In the genomic region with DNA sequence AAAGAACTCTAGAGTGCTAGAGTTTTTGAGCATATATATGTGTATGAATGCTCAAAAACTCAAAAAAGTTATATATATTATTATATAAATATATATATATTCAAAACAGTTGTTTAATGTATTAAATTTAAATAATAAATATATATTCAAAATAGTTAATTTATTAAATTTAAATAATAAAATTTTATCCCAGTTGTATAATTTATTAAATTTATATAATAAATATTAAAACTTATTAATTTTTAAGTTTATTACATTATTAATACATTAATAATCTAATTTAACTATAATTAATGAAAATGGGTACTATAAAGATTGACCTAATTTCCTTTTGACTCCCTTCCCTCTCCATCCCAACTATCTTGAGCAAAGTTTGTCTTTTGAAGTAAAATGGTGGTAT, we compare ENCODE assay signal across 23 cellular contexts.
"Had no signal": no experiment of that assay in that cellular context is flagged by ENCODE, and none has a peak within 500 bp of the region (broad histone marks: within the 10 kb centered on the region; RNA-seq: fewer than 3 reads in every experiment).

No MANE protein-coding gene starts in this region.

- DNase-seq: dermis blood vessel endothelial cell; effector memory CD8-positive, alpha-beta T cell; gastrocnemius medialis; head of caudate nucleus; natural killer cell; occipital lobe; right lobe of liver; stimulated activated CD4-positive, alpha-beta T cell treated with anti-CD3 and anti-CD28 coated beads, Interleukin-2, amount 100 ng/mL, for 24 hours; stimulated activated CD4-positive, alpha-beta T cell treated with anti-CD3 and anti-CD28 coated beads, Interleukin-4, amount 100 ng/mL, for 24 hours had no signal

- H3K4me1 Mint-ChIP-seq: memory B cell; natural killer cell; stimulated activated memory B cell treated with anti-CD40 and anti-IgM and Interleukin-4, amounts not matched to agents 10 μg/mL and 1 μg/mL and 100 μg/mL, for 72 hours had no signal

- H3K36me3 ChIP-seq: gastrocnemius medialis, right lobe of liver, thoracic aorta, tibial nerve, upper lobe of left lung, vagina had no signal

- H3K27ac Mint-ChIP-seq: effector memory CD8-positive, alpha-beta T cell; memory B cell; natural killer cell; progenitor cell of endocrine pancreas; stimulated activated memory B cell treated with anti-CD40 and anti-IgM and Interleukin-4, amounts not matched to agents 10 μg/mL and 1 μg/mL and 100 μg/mL, for 72 hours; stimulated activated naive CD8-positive, alpha-beta T cell treated with anti-CD3 and anti-CD28 coated beads, Interleukin-15, Interleukin-2, amounts not matched to agents 100 ng/mL and 50 ng/mL, for 24 hours had no signal

- H3K9me3 Mint-ChIP-seq: effector memory CD8-positive, alpha-beta T cell; memory B cell; natural killer cell; stimulated activated memory B cell treated with anti-CD40 and anti-IgM and Interleukin-4, amounts not matched to agents 10 μg/mL and 1 μg/mL and 100 μg/mL, for 72 hours; stimulated activated naive CD8-positive, alpha-beta T cell treated with anti-CD3 and anti-CD28 coated beads, Interleukin-15, Interleukin-2, amounts not matched to agents 100 ng/mL and 50 ng/mL, for 24 hours had no signal

- H3K9ac ChIP-seq: parathyroid adenoma had no signal

- H3K36me3 Mint-ChIP-seq: memory B cell; natural killer cell; stimulated activated memory B cell treated with anti-CD40 and anti-IgM and Interleukin-4, amounts not matched to agents 10 μg/mL and 1 μg/mL and 100 μg/mL, for 72 hours had no signal

- H3K4me3 ChIP-seq: coronary artery, gastrocnemius medialis, lung, right lobe of liver, smooth muscle cell, thoracic aorta, tibial nerve, upper lobe of left lung, vagina had no signal

- H3K4me3 Mint-ChIP-seq: effector memory CD8-positive, alpha-beta T cell; memory B cell; natural killer cell; stimulated activated memory B cell treated with anti-CD40 and anti-IgM and Interleukin-4, amounts not matched to agents 10 μg/mL and 1 μg/mL and 100 μg/mL, for 72 hours; stimulated activated naive CD8-positive, alpha-beta T cell treated with anti-CD3 and anti-CD28 coated beads, Interleukin-15, Interleukin-2, amounts not matched to agents 100 ng/mL and 50 ng/mL, for 24 hours had no signal

- H3K27me3 Mint-ChIP-seq: progenitor cell of endocrine pancreas had no signal

- ATAC-seq: effector memory CD8-positive, alpha-beta T cell; gastrocnemius medialis; left lobe of liver; natural killer cell; right lobe of liver; stimulated activated memory B cell treated with anti-CD40 and anti-IgM and Interleukin-4, amounts not matched to agents 10 μg/mL and 1 μg/mL and 100 μg/mL, for 72 hours had no signal

- H3K4me1 ChIP-seq: parathyroid adenoma, right lobe of liver, upper lobe of left lung, vagina had no signal

- FAIRE-seq: keratinocyte had no signal

- H3K9me3 ChIP-seq: gastrocnemius medialis, right lobe of liver, thoracic aorta, tibial nerve, upper lobe of left lung, vagina had no signal

- H3K27me3 ChIP-seq: gastrocnemius medialis, right lobe of liver, tibial nerve, upper lobe of left lung, vagina had no signal

- H3K27ac ChIP-seq: gastrocnemius medialis, parathyroid adenoma, right lobe of liver, thoracic aorta, upper lobe of left lung, vagina had no signal
